1 cellular context compared by ENCODE assay signal in genomic region chr10:22685926-22686325, GRCh38.
TF ChIP-seq lines count a peak whose summit lies in the region.

No MANE protein-coding gene starts in this region.

TF ChIP-seq in HepG2, 621 proteins besides CTCF, POLR2A, EP300 and RAD21 (continued from another document):
- TF ChIP-seq CEBPZ (IDR thresholded peaks at IDR 0.05; ENCODE audit: low read length) = no peak
